1 cellular context compared by ENCODE assay signal in the genomic region with DNA sequence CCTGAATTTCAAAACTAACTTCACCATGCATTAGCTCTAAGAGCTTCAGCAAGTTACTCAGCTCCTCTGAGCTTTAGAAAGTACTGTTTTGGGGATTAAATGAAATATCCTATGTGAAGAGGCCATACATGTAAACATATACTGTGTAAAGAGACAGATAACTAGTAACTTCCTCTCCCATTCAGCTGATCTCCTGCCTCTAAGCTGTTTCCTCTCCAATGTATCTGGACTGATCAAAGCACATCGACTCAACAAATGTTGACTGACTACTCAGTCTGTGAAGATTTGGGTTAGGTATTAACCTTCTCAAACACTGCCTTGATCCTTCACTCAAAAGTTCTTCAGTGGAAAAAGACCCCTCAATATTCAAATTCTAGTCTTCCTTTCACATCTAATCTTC.
TF ChIP-seq lines count a peak whose summit lies in the region.

No MANE protein-coding gene starts in this region.

TF ChIP-seq in HepG2, 621 proteins besides CTCF, POLR2A, EP300 and RAD21 (continued from another document and continues in another):
- TF ChIP-seq HNF4A (CRISPR knock-in tag; IDR thresholded peaks at IDR 0.05) (no peak), ZBTB20 (CRISPR knock-in tag; IDR thresholded peaks at IDR 0.05; ENCODE audit: borderline replicate concordance, low read depth) (peak; percentile 27; the same call in 1 of the 2 replicates), ZIK1 (CRISPR knock-in tag; IDR thresholded peaks at IDR 0.05; ENCODE audit: borderline replicate concordance, low read depth) (no peak), RARG (CRISPR knock-in tag; IDR thresholded peaks at IDR 0.05; ENCODE audit: low read depth) (no peak), ATRX (CRISPR knock-in tag; IDR thresholded peaks at IDR 0.05; ENCODE audit: borderline replicate concordance) (no peak), LCORL (IDR thresholded peaks at IDR 0.05) (no peak), LCORL (CRISPR knock-in tag; IDR thresholded peaks at IDR 0.05) (no peak), MAFF (IDR thresholded peaks at IDR 0.05; ENCODE audit: low read depth, low read length) (no peak), ZNF724P (CRISPR knock-in tag; IDR thresholded peaks at IDR 0.05; ENCODE audit: borderline replicate concordance) (no peak), ZNF546 (CRISPR knock-in tag; conservative IDR thresholded peaks at IDR 0.05) (no peak), HHEX (CRISPR knock-in tag; IDR thresholded peaks at IDR 0.05) (peak; percentile 83), DNMT1 (CRISPR knock-in tag; IDR thresholded peaks at IDR 0.05) (no peak), MTA3 (CRISPR knock-in tag; IDR thresholded peaks at IDR 0.05) (no peak), ZNF207 (IDR thresholded peaks at IDR 0.05; ENCODE audit: borderline replicate concordance) (no peak), KAT8 (CRISPR knock-in tag; IDR thresholded peaks at IDR 0.05) (no peak), ATAD3A (CRISPR knock-in tag; IDR thresholded peaks at IDR 0.05) (no peak), ZNF768 (CRISPR knock-in tag; IDR thresholded peaks at IDR 0.05) (no peak), HNRNPUL1 (IDR thresholded peaks at IDR 0.05; ENCODE audit: low read depth, low read length) (no peak), ZNF598 (CRISPR knock-in tag; IDR thresholded peaks at IDR 0.05; ENCODE audit: borderline replicate concordance) (no peak), ZFP62 (CRISPR knock-in tag; IDR thresholded peaks at IDR 0.05) (no peak), SIN3B (IDR thresholded peaks at IDR 0.05; ENCODE audit: low read length) (no peak), SIX4 (CRISPR knock-in tag; IDR thresholded peaks at IDR 0.05) (0 out of 2 replicates have a peak, but pooled peaks have one; percentile 13), ZFP41 (CRISPR knock-in tag; IDR thresholded peaks at IDR 0.05; ENCODE audit: borderline replicate concordance) (no peak), ZNF773 (CRISPR knock-in tag; IDR thresholded peaks at IDR 0.05; ENCODE audit: borderline replicate concordance) (no peak), ZNF138 (CRISPR knock-in tag; IDR thresholded peaks at IDR 0.05; ENCODE audit: low read depth) (no peak)
- TF ChIP-seq, protein P1, sequence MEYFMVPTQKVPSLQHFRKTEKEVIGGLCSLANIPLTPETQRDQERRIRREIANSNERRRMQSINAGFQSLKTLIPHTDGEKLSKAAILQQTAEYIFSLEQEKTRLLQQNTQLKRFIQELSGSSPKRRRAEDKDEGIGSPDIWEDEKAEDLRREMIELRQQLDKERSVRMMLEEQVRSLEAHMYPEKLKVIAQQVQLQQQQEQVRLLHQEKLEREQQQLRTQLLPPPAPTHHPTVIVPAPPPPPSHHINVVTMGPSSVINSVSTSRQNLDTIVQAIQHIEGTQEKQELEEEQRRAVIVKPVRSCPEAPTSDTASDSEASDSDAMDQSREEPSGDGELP (IDR thresholded peaks at IDR 0.05; ENCODE audit: borderline replicate concordance, low read depth): peak; percentile 77; the same call in 1 of the 2 replicates
- TF ChIP-seq, protein P2, sequence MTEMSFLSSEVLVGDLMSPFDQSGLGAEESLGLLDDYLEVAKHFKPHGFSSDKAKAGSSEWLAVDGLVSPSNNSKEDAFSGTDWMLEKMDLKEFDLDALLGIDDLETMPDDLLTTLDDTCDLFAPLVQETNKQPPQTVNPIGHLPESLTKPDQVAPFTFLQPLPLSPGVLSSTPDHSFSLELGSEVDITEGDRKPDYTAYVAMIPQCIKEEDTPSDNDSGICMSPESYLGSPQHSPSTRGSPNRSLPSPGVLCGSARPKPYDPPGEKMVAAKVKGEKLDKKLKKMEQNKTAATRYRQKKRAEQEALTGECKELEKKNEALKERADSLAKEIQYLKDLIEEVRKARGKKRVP (CRISPR knock-in tag; IDR thresholded peaks at IDR 0.05): no peak
- TF ChIP-seq, protein P3, sequence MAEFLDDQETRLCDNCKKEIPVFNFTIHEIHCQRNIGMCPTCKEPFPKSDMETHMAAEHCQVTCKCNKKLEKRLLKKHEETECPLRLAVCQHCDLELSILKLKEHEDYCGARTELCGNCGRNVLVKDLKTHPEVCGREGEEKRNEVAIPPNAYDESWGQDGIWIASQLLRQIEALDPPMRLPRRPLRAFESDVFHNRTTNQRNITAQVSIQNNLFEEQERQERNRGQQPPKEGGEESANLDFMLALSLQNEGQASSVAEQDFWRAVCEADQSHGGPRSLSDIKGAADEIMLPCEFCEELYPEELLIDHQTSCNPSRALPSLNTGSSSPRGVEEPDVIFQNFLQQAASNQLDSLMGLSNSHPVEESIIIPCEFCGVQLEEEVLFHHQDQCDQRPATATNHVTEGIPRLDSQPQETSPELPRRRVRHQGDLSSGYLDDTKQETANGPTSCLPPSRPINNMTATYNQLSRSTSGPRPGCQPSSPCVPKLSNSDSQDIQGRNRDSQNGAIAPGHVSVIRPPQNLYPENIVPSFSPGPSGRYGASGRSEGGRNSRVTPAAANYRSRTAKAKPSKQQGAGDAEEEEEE (CRISPR knock-in tag; IDR thresholded peaks at IDR 0.05; ENCODE audit: borderline replicate concordance): no peak
- TF ChIP-seq, protein P4, sequence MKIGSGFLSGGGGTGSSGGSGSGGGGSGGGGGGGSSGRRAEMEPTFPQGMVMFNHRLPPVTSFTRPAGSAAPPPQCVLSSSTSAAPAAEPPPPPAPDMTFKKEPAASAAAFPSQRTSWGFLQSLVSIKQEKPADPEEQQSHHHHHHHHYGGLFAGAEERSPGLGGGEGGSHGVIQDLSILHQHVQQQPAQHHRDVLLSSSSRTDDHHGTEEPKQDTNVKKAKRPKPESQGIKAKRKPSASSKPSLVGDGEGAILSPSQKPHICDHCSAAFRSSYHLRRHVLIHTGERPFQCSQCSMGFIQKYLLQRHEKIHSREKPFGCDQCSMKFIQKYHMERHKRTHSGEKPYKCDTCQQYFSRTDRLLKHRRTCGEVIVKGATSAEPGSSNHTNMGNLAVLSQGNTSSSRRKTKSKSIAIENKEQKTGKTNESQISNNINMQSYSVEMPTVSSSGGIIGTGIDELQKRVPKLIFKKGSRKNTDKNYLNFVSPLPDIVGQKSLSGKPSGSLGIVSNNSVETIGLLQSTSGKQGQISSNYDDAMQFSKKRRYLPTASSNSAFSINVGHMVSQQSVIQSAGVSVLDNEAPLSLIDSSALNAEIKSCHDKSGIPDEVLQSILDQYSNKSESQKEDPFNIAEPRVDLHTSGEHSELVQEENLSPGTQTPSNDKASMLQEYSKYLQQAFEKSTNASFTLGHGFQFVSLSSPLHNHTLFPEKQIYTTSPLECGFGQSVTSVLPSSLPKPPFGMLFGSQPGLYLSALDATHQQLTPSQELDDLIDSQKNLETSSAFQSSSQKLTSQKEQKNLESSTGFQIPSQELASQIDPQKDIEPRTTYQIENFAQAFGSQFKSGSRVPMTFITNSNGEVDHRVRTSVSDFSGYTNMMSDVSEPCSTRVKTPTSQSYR (CRISPR knock-in tag; IDR thresholded peaks at IDR 0.05; ENCODE audit: borderline replicate concordance): no peak
- TF ChIP-seq, protein P5, sequence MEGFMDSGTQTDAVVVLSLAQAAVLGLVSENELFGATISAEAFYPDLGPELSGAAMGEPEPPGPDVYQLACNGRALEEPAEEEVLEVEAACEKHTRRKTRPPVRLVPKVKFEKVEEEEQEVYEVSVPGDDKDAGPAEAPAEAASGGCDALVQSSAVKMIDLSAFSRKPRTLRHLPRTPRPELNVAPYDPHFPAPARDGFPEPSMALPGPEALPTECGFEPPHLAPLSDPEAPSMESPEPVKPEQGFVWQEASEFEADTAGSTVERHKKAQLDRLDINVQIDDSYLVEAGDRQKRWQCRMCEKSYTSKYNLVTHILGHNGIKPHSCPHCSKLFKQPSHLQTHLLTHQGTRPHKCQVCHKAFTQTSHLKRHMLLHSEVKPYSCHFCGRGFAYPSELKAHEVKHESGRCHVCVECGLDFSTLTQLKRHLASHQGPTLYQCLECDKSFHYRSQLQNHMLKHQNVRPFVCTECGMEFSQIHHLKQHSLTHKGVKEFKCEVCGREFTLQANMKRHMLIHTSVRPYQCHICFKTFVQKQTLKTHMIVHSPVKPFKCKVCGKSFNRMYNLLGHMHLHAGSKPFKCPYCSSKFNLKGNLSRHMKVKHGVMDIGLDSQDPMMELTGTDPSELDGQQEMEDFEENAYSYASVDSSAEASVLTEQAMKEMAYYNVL (CRISPR knock-in tag; IDR thresholded peaks at IDR 0.05; ENCODE audit: borderline replicate concordance): no peak
- TF ChIP-seq, protein P6, sequence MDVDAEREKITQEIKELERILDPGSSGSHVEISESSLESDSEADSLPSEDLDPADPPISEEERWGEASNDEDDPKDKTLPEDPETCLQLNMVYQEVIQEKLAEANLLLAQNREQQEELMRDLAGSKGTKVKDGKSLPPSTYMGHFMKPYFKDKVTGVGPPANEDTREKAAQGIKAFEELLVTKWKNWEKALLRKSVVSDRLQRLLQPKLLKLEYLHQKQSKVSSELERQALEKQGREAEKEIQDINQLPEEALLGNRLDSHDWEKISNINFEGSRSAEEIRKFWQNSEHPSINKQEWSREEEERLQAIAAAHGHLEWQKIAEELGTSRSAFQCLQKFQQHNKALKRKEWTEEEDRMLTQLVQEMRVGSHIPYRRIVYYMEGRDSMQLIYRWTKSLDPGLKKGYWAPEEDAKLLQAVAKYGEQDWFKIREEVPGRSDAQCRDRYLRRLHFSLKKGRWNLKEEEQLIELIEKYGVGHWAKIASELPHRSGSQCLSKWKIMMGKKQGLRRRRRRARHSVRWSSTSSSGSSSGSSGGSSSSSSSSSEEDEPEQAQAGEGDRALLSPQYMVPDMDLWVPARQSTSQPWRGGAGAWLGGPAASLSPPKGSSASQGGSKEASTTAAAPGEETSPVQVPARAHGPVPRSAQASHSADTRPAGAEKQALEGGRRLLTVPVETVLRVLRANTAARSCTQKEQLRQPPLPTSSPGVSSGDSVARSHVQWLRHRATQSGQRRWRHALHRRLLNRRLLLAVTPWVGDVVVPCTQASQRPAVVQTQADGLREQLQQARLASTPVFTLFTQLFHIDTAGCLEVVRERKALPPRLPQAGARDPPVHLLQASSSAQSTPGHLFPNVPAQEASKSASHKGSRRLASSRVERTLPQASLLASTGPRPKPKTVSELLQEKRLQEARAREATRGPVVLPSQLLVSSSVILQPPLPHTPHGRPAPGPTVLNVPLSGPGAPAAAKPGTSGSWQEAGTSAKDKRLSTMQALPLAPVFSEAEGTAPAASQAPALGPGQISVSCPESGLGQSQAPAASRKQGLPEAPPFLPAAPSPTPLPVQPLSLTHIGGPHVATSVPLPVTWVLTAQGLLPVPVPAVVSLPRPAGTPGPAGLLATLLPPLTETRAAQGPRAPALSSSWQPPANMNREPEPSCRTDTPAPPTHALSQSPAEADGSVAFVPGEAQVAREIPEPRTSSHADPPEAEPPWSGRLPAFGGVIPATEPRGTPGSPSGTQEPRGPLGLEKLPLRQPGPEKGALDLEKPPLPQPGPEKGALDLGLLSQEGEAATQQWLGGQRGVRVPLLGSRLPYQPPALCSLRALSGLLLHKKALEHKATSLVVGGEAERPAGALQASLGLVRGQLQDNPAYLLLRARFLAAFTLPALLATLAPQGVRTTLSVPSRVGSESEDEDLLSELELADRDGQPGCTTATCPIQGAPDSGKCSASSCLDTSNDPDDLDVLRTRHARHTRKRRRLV (CRISPR knock-in tag; IDR thresholded peaks at IDR 0.05): no peak
- TF ChIP-seq, protein P7, sequence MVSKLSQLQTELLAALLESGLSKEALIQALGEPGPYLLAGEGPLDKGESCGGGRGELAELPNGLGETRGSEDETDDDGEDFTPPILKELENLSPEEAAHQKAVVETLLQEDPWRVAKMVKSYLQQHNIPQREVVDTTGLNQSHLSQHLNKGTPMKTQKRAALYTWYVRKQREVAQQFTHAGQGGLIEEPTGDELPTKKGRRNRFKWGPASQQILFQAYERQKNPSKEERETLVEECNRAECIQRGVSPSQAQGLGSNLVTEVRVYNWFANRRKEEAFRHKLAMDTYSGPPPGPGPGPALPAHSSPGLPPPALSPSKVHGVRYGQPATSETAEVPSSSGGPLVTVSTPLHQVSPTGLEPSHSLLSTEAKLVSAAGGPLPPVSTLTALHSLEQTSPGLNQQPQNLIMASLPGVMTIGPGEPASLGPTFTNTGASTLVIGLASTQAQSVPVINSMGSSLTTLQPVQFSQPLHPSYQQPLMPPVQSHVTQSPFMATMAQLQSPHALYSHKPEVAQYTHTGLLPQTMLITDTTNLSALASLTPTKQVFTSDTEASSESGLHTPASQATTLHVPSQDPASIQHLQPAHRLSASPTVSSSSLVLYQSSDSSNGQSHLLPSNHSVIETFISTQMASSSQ (IDR thresholded peaks at IDR 0.05; ENCODE audit: low read depth): peak; percentile 81
- TF ChIP-seq, protein P7 (CRISPR knock-in tag; IDR thresholded peaks at IDR 0.05; ENCODE audit: borderline replicate concordance): peak; percentile 68; the same call in 1 of the 2 replicates
- TF ChIP-seq, protein P8, sequence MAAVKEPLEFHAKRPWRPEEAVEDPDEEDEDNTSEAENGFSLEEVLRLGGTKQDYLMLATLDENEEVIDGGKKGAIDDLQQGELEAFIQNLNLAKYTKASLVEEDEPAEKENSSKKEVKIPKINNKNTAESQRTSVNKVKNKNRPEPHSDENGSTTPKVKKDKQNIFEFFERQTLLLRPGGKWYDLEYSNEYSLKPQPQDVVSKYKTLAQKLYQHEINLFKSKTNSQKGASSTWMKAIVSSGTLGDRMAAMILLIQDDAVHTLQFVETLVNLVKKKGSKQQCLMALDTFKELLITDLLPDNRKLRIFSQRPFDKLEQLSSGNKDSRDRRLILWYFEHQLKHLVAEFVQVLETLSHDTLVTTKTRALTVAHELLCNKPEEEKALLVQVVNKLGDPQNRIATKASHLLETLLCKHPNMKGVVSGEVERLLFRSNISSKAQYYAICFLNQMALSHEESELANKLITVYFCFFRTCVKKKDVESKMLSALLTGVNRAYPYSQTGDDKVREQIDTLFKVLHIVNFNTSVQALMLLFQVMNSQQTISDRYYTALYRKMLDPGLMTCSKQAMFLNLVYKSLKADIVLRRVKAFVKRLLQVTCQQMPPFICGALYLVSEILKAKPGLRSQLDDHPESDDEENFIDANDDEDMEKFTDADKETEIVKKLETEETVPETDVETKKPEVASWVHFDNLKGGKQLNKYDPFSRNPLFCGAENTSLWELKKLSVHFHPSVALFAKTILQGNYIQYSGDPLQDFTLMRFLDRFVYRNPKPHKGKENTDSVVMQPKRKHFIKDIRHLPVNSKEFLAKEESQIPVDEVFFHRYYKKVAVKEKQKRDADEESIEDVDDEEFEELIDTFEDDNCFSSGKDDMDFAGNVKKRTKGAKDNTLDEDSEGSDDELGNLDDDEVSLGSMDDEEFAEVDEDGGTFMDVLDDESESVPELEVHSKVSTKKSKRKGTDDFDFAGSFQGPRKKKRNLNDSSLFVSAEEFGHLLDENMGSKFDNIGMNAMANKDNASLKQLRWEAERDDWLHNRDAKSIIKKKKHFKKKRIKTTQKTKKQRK (IDR thresholded peaks at IDR 0.05; ENCODE audit: low read length): no peak
- TF ChIP-seq, protein P9, sequence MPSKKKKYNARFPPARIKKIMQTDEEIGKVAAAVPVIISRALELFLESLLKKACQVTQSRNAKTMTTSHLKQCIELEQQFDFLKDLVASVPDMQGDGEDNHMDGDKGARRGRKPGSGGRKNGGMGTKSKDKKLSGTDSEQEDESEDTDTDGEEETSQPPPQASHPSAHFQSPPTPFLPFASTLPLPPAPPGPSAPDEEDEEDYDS (CRISPR knock-in tag; IDR thresholded peaks at IDR 0.05): no peak
